Comparison of ENCODE assay signal across 1 cellular context in genomic region chr13:90618133-90618532, GRCh38.
A peak's percentile ranks its signal among the peaks of the same experiment; 100 is the strongest.
TF ChIP-seq lines count a peak whose summit lies in the region.

No MANE protein-coding gene starts in this region.

TF ChIP-seq in K562, 482 proteins besides CTCF, POLR2A, EP300 and RAD21 (continued from another document):
- TF ChIP-seq ATF6 (CRISPR knock-in tag; IDR thresholded peaks at IDR 0.05), result no peak
- TF ChIP-seq COPS2 (conservative IDR thresholded peaks at IDR 0.05), result no peak
- TF ChIP-seq NFXL1 (CRISPR knock-in tag; IDR thresholded peaks at IDR 0.05), result no peak
- 0 out of 2 replicates have a peak, but pooled peaks have one; percentile 29 for TF ChIP-seq NR4A1 (CRISPR knock-in tag; IDR thresholded peaks at IDR 0.05)
- TF ChIP-seq NR4A1 (tag; IDR thresholded peaks at IDR 0.05), result no peak
- peak; percentile 53; the same call in 1 of the 2 replicates for TF ChIP-seq C11orf30 (IDR thresholded peaks at IDR 0.05; ENCODE audit: low read depth)
- TF ChIP-seq RBFOX2 (IDR thresholded peaks at IDR 0.05; ENCODE audit: low read depth, low read length), result no peak
- TF ChIP-seq ZNF197 (CRISPR knock-in tag; IDR thresholded peaks at IDR 0.05; ENCODE audit: low read depth), result no peak
- no peak for TF ChIP-seq THRB (CRISPR knock-in tag; conservative IDR thresholded peaks at IDR 0.05)
- no peak for TF ChIP-seq ZBTB43 (CRISPR knock-in tag; IDR thresholded peaks at IDR 0.05)
- TF ChIP-seq ZNF764 (CRISPR knock-in tag; IDR thresholded peaks at IDR 0.05; ENCODE audit: low read depth), result no peak
- TF ChIP-seq BRCA1 (IDR thresholded peaks at IDR 0.05), result no peak
- TF ChIP-seq BRCA1 (CRISPR knock-in tag; IDR thresholded peaks at IDR 0.05), result no peak
- TF ChIP-seq NFRKB (IDR thresholded peaks at IDR 0.05; ENCODE audit: low read depth), result no peak
- no peak for TF ChIP-seq JUNB (CRISPR knock-in tag; conservative IDR thresholded peaks at IDR 0.05)
- no peak for TF ChIP-seq MBD2 (IDR thresholded peaks at IDR 0.05; ENCODE audit: borderline replicate concordance, low read depth)
- TF ChIP-seq MAFG (tag; conservative IDR thresholded peaks at IDR 0.05), result peak; percentile 82
- TF ChIP-seq, protein P1, sequence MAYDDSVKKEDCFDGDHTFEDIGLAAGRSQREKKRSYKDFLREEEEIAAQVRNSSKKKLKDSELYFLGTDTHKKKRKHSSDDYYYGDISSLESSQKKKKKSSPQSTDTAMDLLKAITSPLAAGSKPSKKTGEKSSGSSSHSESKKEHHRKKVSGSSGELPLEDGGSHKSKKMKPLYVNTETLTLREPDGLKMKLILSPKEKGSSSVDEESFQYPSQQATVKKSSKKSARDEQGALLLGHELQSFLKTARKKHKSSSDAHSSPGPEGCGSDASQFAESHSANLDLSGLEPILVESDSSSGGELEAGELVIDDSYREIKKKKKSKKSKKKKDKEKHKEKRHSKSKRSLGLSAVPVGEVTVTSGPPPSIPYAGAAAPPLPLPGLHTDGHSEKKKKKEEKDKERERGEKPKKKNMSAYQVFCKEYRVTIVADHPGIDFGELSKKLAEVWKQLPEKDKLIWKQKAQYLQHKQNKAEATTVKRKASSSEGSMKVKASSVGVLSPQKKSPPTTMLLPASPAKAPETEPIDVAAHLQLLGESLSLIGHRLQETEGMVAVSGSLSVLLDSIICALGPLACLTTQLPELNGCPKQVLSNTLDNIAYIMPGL (CRISPR knock-in tag; IDR thresholded peaks at IDR 0.05), result no peak
- no peak for TF ChIP-seq HDGF (IDR thresholded peaks at IDR 0.05)
- TF ChIP-seq MAFF (IDR thresholded peaks at IDR 0.05; ENCODE audit: low read length), result peak; percentile 66
- TF ChIP-seq, protein P2, sequence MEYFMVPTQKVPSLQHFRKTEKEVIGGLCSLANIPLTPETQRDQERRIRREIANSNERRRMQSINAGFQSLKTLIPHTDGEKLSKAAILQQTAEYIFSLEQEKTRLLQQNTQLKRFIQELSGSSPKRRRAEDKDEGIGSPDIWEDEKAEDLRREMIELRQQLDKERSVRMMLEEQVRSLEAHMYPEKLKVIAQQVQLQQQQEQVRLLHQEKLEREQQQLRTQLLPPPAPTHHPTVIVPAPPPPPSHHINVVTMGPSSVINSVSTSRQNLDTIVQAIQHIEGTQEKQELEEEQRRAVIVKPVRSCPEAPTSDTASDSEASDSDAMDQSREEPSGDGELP (CRISPR knock-in tag; IDR thresholded peaks at IDR 0.05; ENCODE audit: borderline replicate concordance), result no peak
- no peak for TF ChIP-seq LCOR (CRISPR knock-in tag; IDR thresholded peaks at IDR 0.05)
- no peak for TF ChIP-seq BDP1 (IDR thresholded peaks at IDR 0.05; ENCODE audit: insufficient read depth, insufficient read length)
- TF ChIP-seq CEBPG (CRISPR knock-in tag; IDR thresholded peaks at IDR 0.05), result no peak
- TF ChIP-seq CEBPG (tag; conservative IDR thresholded peaks at IDR 0.05 in 1 of 2, IDR thresholded peaks at IDR 0.05 in 1 of 2), result no peak
- peak in 1 of 2 experiments; percentile 72; a peak in 1 of 3 replicates for TF ChIP-seq CBX3 (IDR thresholded peaks at IDR 0.05; ENCODE audit: borderline replicate concordance in 1 of 2, low read length in 2 of 2)
